In the genomic region with DNA sequence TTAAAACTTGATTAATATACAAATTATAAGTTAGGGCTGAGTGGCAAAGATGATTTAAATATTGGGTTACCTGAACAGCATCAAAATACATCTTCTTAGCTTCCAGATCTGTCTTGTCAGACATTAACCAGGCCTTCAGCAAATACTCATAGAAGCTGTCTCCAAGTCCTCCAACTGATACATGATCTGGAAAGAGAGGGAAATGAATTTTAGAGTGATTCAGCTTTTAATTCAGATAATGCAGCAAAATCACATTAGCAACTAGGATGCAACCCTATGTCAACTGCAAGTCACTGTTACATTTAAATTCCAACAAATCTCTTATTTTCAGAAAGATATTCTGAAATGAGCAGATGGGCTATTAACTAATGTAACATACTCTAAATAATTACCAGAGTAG, we compare ENCODE assay signal across 23 cellular contexts.
"Had no signal": no experiment of that assay in that cellular context is flagged by ENCODE, and none has a peak within 500 bp of the region (broad histone marks: within the 10 kb centered on the region; RNA-seq: fewer than 3 reads in every experiment).

No MANE protein-coding gene starts in this region.

- H3K27ac ChIP-seq: coronary artery, dorsolateral prefrontal cortex, esophagus muscularis mucosa, foreskin keratinocyte, gastroesophageal sphincter, heart left ventricle, hepatocyte, left lung, lower lobe of right lung had no signal

- H3K4me2 ChIP-seq: hepatocyte had no signal

- ATAC-seq: foreskin keratinocyte; gastroesophageal sphincter; heart left ventricle; left cardiac atrium; left lung; left ventricle myocardium superior; lower lobe of right lung; naive thymus-derived CD4-positive, alpha-beta T cell had no signal

- H3K4me1 ChIP-seq: foreskin keratinocyte, gastroesophageal sphincter, heart left ventricle, lower lobe of right lung had no signal

- H2AFZ ChIP-seq: hepatocyte had no signal

- H3K9me3 ChIP-seq: esophagus muscularis mucosa, gastroesophageal sphincter, heart left ventricle, left lung, lower lobe of right lung had no signal

- H3K4me3 Mint-ChIP-seq: memory B cell; naive thymus-derived CD4-positive, alpha-beta T cell had no signal

- DNase-seq: dermis blood vessel endothelial cell; dorsolateral prefrontal cortex; effector CD4-positive, alpha-beta T cell; effector memory CD4-positive, alpha-beta T cell; foreskin keratinocyte; heart left ventricle; hypothalamus; left cardiac atrium; left lung; left ventricle myocardium superior; lower lobe of right lung; mesendoderm; midbrain; naive thymus-derived CD4-positive, alpha-beta T cell had no signal

- H3K27me3 Mint-ChIP-seq: memory B cell; naive thymus-derived CD4-positive, alpha-beta T cell had no signal

- H3K4me1 Mint-ChIP-seq: memory B cell had no signal

- FAIRE-seq: endothelial cell of umbilical vein, frontal cortex, islet of Langerhans, keratinocyte had no signal

- H3K9me3 Mint-ChIP-seq: memory B cell; naive thymus-derived CD4-positive, alpha-beta T cell had no signal

- H3K4me3 ChIP-seq: coronary artery, dorsolateral prefrontal cortex, esophagus muscularis mucosa, gastroesophageal sphincter, heart left ventricle, hepatocyte, left lung, lower lobe of right lung had no signal

- H3K27me3 ChIP-seq: dorsolateral prefrontal cortex, esophagus muscularis mucosa, foreskin keratinocyte, gastroesophageal sphincter, heart left ventricle, hepatocyte, left lung had no signal

- H3K27ac Mint-ChIP-seq: memory B cell; naive thymus-derived CD4-positive, alpha-beta T cell had no signal
